13 cellular contexts compared by ENCODE assay signal in genomic region chr2:144495227-144495933, GRCh38. TPM values are rescaled to one million over a fixed set of nuclear protein-coding genes. Genes with fewer than 3 reads are reported as not detected.
DNase-seq lines count a peak whose midpoint lies in the region; ATAC-seq, FAIRE-seq and TF ChIP-seq lines count a peak whose summit lies in the region.
"Had no signal": no experiment of that assay in that cellular context is flagged by ENCODE, and none has a peak within 500 bp of the region (broad histone marks: within the 10 kb centered on the region; RNA-seq: fewer than 3 reads in every experiment).

No MANE protein-coding gene starts in this region.

- H3K4me3 ChIP-seq in tibial nerve (peak overlapping the region in 1 of 4 donors; percentile 5), kidney (ENCODE audit: low read length in 2 of 2) (peak overlapping the region in 1 of 2 donors; percentile 17)

- CTCF ChIA-PET in WTC11 (lab: Charles Lee) (no interaction called here), GM10248 (lab: Yijun Ruan, JAX) (interaction anchor here (1.1 to 2.3 kb wide), 2 partner anchors 9 to 24 kb away, joined by 3 to 8 read pairs; partner anchors contain the start of gene ZEB2)

- H3K36me3 Mint-ChIP-seq in WTC11 (no peaks in the 10 kb centered on the region), neural crest cell (ENCODE audit: low read depth) (peaks cover 40% of the 10 kb centered on the region)
- H3K36me3 Mint-ChIP-seq: naive thymus-derived CD8-positive, alpha-beta T cell had no signal

- TF ChIP-seq CTCF in WTC11 (IDR thresholded peaks at IDR 0.05) (no peak), neural crest cell (conservative IDR thresholded peaks at IDR 0.05) (no peak), tibial nerve (IDR thresholded peaks at IDR 0.05) (no peak), kidney (IDR thresholded peaks at IDR 0.05; ENCODE audit: borderline replicate concordance, extremely low read depth, insufficient read depth) (no peak), GM10248 (IDR thresholded peaks at IDR 0.05; ENCODE audit: control extremely low read depth, extremely low read depth, low read depth, missing control alignments) (no peak)

- ATAC-seq in WTC11: no peak
- ATAC-seq in Right ventricle myocardium superior (ENCODE audit: poor library complexity): peak; percentile 56
- ATAC-seq: naive thymus-derived CD8-positive, alpha-beta T cell had no signal

- H3K9me3 Mint-ChIP-seq in WTC11: no peaks in the 10 kb centered on the region
- no peaks in the 10 kb centered on the region for H3K9me3 Mint-ChIP-seq in neural crest cell
- H3K9me3 Mint-ChIP-seq: activated T-helper 1 cell treated with anti-CD3 and anti-CD28 coated beads, Interleukin-12 subunit alpha, Interleukin-12 subunit beta, Interleukin-2, Interleukin-4 antibody, amounts not matched to agents 30 ng/mL and 10 ng/mL and 1 ng/mL, durations not matched to agents 14 hours and 24 hours and 36 hours; naive thymus-derived CD8-positive, alpha-beta T cell had no signal

- H3K27ac Mint-ChIP-seq in WTC11 (0 out of 2 replicates have a peak overlapping the region, but pooled peaks have one; percentile 4), neural crest cell (ENCODE audit: unreplicated experiment) (peak overlapping the region; percentile 64)
- H3K27ac Mint-ChIP-seq: activated T-helper 1 cell treated with anti-CD3 and anti-CD28 coated beads, Interleukin-12 subunit alpha, Interleukin-12 subunit beta, Interleukin-2, Interleukin-4 antibody, amounts not matched to agents 30 ng/mL and 10 ng/mL and 1 ng/mL, durations not matched to agents 14 hours and 24 hours and 36 hours had no signal

- H3K4me1 Mint-ChIP-seq in WTC11 (peaks cover 11% of the 10 kb centered on the region), neural crest cell (peaks cover 64% of the 10 kb centered on the region)

- H3K4me3 Mint-ChIP-seq in WTC11 (no peak overlapping the region), neural crest cell (no peak overlapping the region)
- H3K4me3 Mint-ChIP-seq: activated T-helper 1 cell treated with anti-CD3 and anti-CD28 coated beads, Interleukin-12 subunit alpha, Interleukin-12 subunit beta, Interleukin-2, Interleukin-4 antibody, amounts not matched to agents 30 ng/mL and 10 ng/mL and 1 ng/mL, durations not matched to agents 14 hours and 24 hours and 36 hours had no signal

- POLR2A ChIA-PET in WTC11 (lab: Charles Lee): no interaction called here
- POLR2A ChIA-PET in GM10248 (lab: Yijun Ruan, JAX): no interaction called here

- H3K9ac ChIP-seq in kidney (ENCODE audit: low read length in 2 of 2): no peak overlapping the region

- H3K27me3 Mint-ChIP-seq in WTC11 (ENCODE audit: low read depth) (no peaks in the 10 kb centered on the region), neural crest cell (ENCODE audit: low read depth) (no peaks in the 10 kb centered on the region)
- H3K27me3 Mint-ChIP-seq: naive thymus-derived CD8-positive, alpha-beta T cell had no signal

- peaks cover 0 to 79% (median 27%) of the 10 kb centered on the region in 4 donors for H3K4me1 ChIP-seq in tibial nerve
- H3K4me1 ChIP-seq in kidney (ENCODE audit: control insufficient read depth in 1 of 2, insufficient read depth in 1 of 2, low read depth in 1 of 2, low read length in 2 of 2): peaks cover 6 to 12% of the 10 kb centered on the region in 2 donors

- no peak for DNase-seq in WTC11 (ENCODE audit: low spot score)
- no peak for DNase-seq in Right ventricle myocardium superior
- DNase-seq in neural crest cell (ENCODE audit: low read depth, low spot score): no peak
- no peak for DNase-seq in tibial nerve (ENCODE audit: low spot score in 2 of 2)
- no peak for DNase-seq in GM19239 (ENCODE audit: insufficient read length, low spot score)
- DNase-seq in kidney: no peak
- DNase-seq in GM10248 (ENCODE audit: extremely low spot score): no peak
- no peak for DNase-seq in DMS153 (lab: John Stamatoyannopoulos, UW)
- DNase-seq: activated CD4-positive, alpha-beta T cell treated with anti-CD3 and anti-CD28 coated beads for 1 hour; COR-L47; naive thymus-derived CD8-positive, alpha-beta T cell; NCI-H1930 had no signal

- TF ChIP-seq EP300 in tibial nerve (IDR thresholded peaks at IDR 0.05): no peak

- H3K27ac ChIP-seq in tibial nerve (peak overlapping the region; percentile 6 to 85 (median 54)), kidney (ENCODE audit: low read depth in 2 of 2, low read length in 2 of 2) (no peak overlapping the region)

- H3K36me3 ChIP-seq in tibial nerve (peaks cover 0 to 7% (median 0%) of the 10 kb centered on the region in 3 donors), kidney (ENCODE audit: control insufficient read depth in 1 of 2, insufficient read depth in 2 of 2, low read length in 2 of 2) (no peaks in the 10 kb centered on the region)

- FAIRE-seq in GM19239 (lab: Jason Lieb, UNC) (no peak), kidney (lab: Jason Lieb, UNC) (no peak)

- H3K9me3 ChIP-seq in tibial nerve: no peaks in the 10 kb centered on the region
- H3K9me3 ChIP-seq in kidney (ENCODE audit: control insufficient read depth in 1 of 2, low read length in 2 of 2): no peaks in the 10 kb centered on the region

- 28 to 30% methylated on average over 5 of the region's 5 CpGs for WGBS in tibial nerve, 2 donors

- TF ChIP-seq POLR2A in tibial nerve (IDR thresholded peaks at IDR 0.05): no peak

- intact Hi-C loops in Right ventricle myocardium superior (cut with DNase I) (no loop called here), kidney (cut with DNase I) (no loop called here)

- no peaks in the 10 kb centered on the region for H3K27me3 ChIP-seq in tibial nerve

TF ChIP-seq in WTC11, 78 proteins besides CTCF, POLR2A, EP300 and RAD21 (continues in another document):
- TF ChIP-seq ATF1 (CRISPR knock-in tag; IDR thresholded peaks at IDR 0.05) (no peak), MYBL2 (CRISPR knock-in tag; IDR thresholded peaks at IDR 0.05) (no peak), ZNF317 (CRISPR knock-in tag; IDR thresholded peaks at IDR 0.05; ENCODE audit: borderline replicate concordance, low read depth) (no peak), MAX (CRISPR knock-in tag; IDR thresholded peaks at IDR 0.05) (no peak), SP1 (CRISPR knock-in tag; conservative IDR thresholded peaks at IDR 0.05) (no peak), ZBTB21 (CRISPR knock-in tag; IDR thresholded peaks at IDR 0.05; ENCODE audit: borderline replicate concordance) (no peak), USF2 (CRISPR knock-in tag; IDR thresholded peaks at IDR 0.05) (no peak), TCF7 (CRISPR knock-in tag; IDR thresholded peaks at IDR 0.05; ENCODE audit: low read depth) (no peak), ATF2 (CRISPR knock-in tag; IDR thresholded peaks at IDR 0.05; ENCODE audit: borderline replicate concordance, low read depth) (no peak), CDX4 (CRISPR knock-in tag; IDR thresholded peaks at IDR 0.05; ENCODE audit: borderline replicate concordance) (no peak), PRRX2 (CRISPR knock-in tag; IDR thresholded peaks at IDR 0.05) (no peak), SMAD4 (CRISPR knock-in tag; IDR thresholded peaks at IDR 0.05) (no peak), ERG (CRISPR knock-in tag; IDR thresholded peaks at IDR 0.05) (no peak), NFYB (CRISPR knock-in tag; conservative IDR thresholded peaks at IDR 0.05; ENCODE audit: low read depth) (no peak)

RNA-seq across cellular contexts. Expression of gene ZEB2, which starts 24.5 kb away (rescaled TPM):
- total RNA-seq in WTC11 (2021): 0.42 to 0.85 TPM (median 0.46 TPM) in 3 replicates
- total RNA-seq in Right ventricle myocardium superior: 81.0 TPM
- 192 and 200 TPM in 2 replicates for total RNA-seq in neural crest cell
- total RNA-seq in tibial nerve: 100 to 1,000 TPM; 148 to 290 (median 218) TPM
- total RNA-seq in kidney: 136 TPM
- 8.3 TPM for polyA plus RNA-seq in kidney (ENCODE audit: insufficient read depth, low read depth, low replicate concordance)

Comparison
In these comparisons a context has a peak if more than half of its experiments do, and no peak if none do; other contexts are left out.
1. H3K27ac ChIP-seq: peak in tibial nerve (4 of 4); none in kidney (0 of 2).
2. RNA of gene ZEB2, which starts 24.5 kb away (total RNA-seq): 148 to 290 TPM in tibial nerve, 192 to 200 TPM in neural crest cell, 136 TPM in kidney (single experiment) and 81.0 TPM in Right ventricle myocardium superior (single experiment); 0.42 to 0.85 TPM in WTC11; every median in the first group is over 10 times any median in the second.